In the genomic region with DNA sequence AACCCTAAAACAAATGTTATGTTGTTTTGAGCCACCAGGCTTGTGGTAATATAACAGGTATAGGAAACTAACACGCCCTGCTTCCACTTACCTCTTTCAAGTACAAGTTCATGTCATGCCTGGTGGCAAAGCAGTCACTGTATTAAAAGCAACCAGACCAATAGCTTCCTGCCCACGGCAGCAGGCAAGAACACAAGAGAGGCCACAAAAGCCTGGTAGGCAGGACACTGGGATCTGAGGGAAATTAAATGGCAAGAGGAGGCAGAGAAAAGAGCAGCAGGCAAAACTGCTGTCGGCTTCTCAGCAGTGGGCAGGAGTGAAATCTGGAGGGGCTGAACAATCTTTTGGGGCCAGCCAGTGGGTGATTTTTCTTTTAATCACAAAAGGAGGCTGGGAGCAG, we compare ENCODE assay signal across 8 cellular contexts. TPM values are rescaled to one million over a fixed set of nuclear protein-coding genes. Genes with fewer than 3 reads are reported as not detected.
DNase-seq lines count a peak whose midpoint lies in the region; ATAC-seq and TF ChIP-seq lines count a peak whose summit lies in the region.

No MANE protein-coding gene starts in this region.

- peak overlapping the region; percentile 38 to 51 for H3K9ac ChIP-seq in colonic mucosa (ENCODE audit: low read depth in 2 of 2, low read length in 2 of 2)

- H3K4me1 Mint-ChIP-seq in T-helper 2 cell treated with Interferon-gamma antibody and Interleukin-4, amounts not matched to agents 5 μg/mL and 100 μg/mL, for 36 hours (ENCODE audit: low read depth): peaks cover 47% of the 10 kb centered on the region

- in situ Hi-C loops in GM13977 (cut with MboI; ENCODE audit: low pct_unique_long_range_greater_than_20kb, low sequenced_read_pairs, unreplicated experiment): no loop called here

- H3K27me3 ChIP-seq in colonic mucosa: no peaks in the 10 kb centered on the region

- no peak overlapping the region for H3K4me3 ChIP-seq in colonic mucosa
- peak overlapping the region in 6 of 7 experiments; percentile 8 to 98 (median 96) for H3K4me3 ChIP-seq in skin epidermis

- TF ChIP-seq CTCF in colonic mucosa (IDR thresholded peaks at IDR 0.05): no peak
- TF ChIP-seq CTCF in GM13977 (IDR thresholded peaks at IDR 0.05; ENCODE audit: extremely low read depth, insufficient read depth, missing control alignments): no peak

- H3K9me3 ChIP-seq in colonic mucosa: no peaks in the 10 kb centered on the region

- intact Hi-C loops in colonic mucosa (cut with DNase I): no loop called here

- peak; percentile 46 for TF ChIP-seq POLR2A in GM19193 (IDR thresholded peaks at IDR 0.05; ENCODE audit: extremely low read depth, insufficient read depth, insufficient read length)

- peak; percentile 54 for DNase-seq in T-helper 2 cell treated with Interferon-gamma antibody and Interleukin-4, amounts not matched to agents 5 μg/mL and 100 μg/mL, for 36 hours (ENCODE audit: low spot score)
- DNase-seq in colonic mucosa (peak; percentile 35), DMS114 treated with DMSO at 0.1 percent for 48 hours (lab: John Stamatoyannopoulos, UW; ENCODE audit: unreplicated experiment) (no peak), GM13977 (ENCODE audit: low spot score) (no peak)

- H3K27ac Mint-ChIP-seq in T-helper 2 cell treated with Interferon-gamma antibody and Interleukin-4, amounts not matched to agents 5 μg/mL and 100 μg/mL, for 36 hours: peak overlapping the region; percentile 94

- H3K27me3 Mint-ChIP-seq in T-helper 2 cell treated with Interferon-gamma antibody and Interleukin-4, amounts not matched to agents 5 μg/mL and 100 μg/mL, for 36 hours (ENCODE audit: low read depth): no peaks in the 10 kb centered on the region

- H3K27ac ChIP-seq in colonic mucosa (peak overlapping the region; percentile 87), skin epidermis (peak overlapping the region in 20 of 21 experiments; percentile 42 to 100 (median 98))

- peak overlapping the region; percentile 84 for H3K4me3 Mint-ChIP-seq in T-helper 2 cell treated with Interferon-gamma antibody and Interleukin-4, amounts not matched to agents 5 μg/mL and 100 μg/mL, for 36 hours

- ATAC-seq in GM18868 (IDR thresholded peaks at IDR 0.05; ENCODE audit: unreplicated experiment) (no peak), GM19397 (IDR thresholded peaks at IDR 0.05; ENCODE audit: unreplicated experiment) (no peak)

- H3K9me3 Mint-ChIP-seq in T-helper 2 cell treated with Interferon-gamma antibody and Interleukin-4, amounts not matched to agents 5 μg/mL and 100 μg/mL, for 36 hours: no peaks in the 10 kb centered on the region

- H3K36me3 ChIP-seq in colonic mucosa: no peaks in the 10 kb centered on the region

- H3K36me3 Mint-ChIP-seq in T-helper 2 cell treated with Interferon-gamma antibody and Interleukin-4, amounts not matched to agents 5 μg/mL and 100 μg/mL, for 36 hours (ENCODE audit: low read depth): peaks cover 28% of the 10 kb centered on the region

- peaks cover 7% of the 10 kb centered on the region for H3K4me1 ChIP-seq in colonic mucosa

RNA-seq across cellular contexts. Expression of a gene that starts 2.2 kb away (rescaled TPM):
- 10 to 100 TPM; 54.6 to 68.9 TPM for total RNA-seq in colonic mucosa

Comparison
In these comparisons a context has a peak if more than half of its experiments do, and no peak if none do; other contexts are left out.
1. DNase-seq: peak in T-helper 2 cell treated with Interferon-gamma antibody and Interleukin-4, amounts not matched to agents 5 μg/mL and 100 μg/mL, for 36 hours (single experiment) and colonic mucosa (single experiment); none in DMS114 treated with DMSO at 0.1 percent for 48 hours (single experiment) and GM13977 (single experiment).